ENCODE assay signal across 18 cellular contexts in the genomic region with DNA sequence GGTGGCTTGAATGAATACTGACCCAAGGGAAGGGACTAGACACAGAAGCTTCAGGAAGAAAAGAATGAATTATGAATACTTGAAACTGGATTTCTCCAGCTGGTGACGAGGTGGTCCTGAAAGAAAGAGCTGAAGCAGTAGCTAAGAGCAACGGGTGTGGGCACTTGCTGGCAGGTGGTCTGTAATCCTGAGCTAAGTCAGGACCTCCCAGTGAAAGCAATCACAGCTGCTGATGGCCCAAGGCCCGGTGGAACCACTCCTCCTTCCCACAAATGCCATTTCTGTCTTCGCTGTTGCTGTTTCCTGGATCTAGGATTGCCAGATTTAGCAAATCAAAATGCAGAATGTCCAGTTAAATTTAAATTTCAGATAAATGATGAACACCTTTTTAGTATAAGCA. TPM values are rescaled to one million over a fixed set of nuclear protein-coding genes. Genes with fewer than 3 reads are reported as not detected.
DNase-seq lines count a peak whose midpoint lies in the region; ATAC-seq, FAIRE-seq and TF ChIP-seq lines count a peak whose summit lies in the region.
"Had no signal": no experiment of that assay in that cellular context is flagged by ENCODE, and none has a peak within 500 bp of the region (broad histone marks: within the 10 kb centered on the region; RNA-seq: fewer than 3 reads in every experiment).

No MANE protein-coding gene starts in this region.

- CTCF ChIA-PET in K562 (lab: Yijun Ruan, JAX; ENCODE audit: low intra/inter-chr PET ratio), result no interaction called here

- H3K36me3 Mint-ChIP-seq in neural progenitor cell (no peaks in the 10 kb centered on the region), CD14-positive monocyte (no peaks in the 10 kb centered on the region)
- H3K36me3 Mint-ChIP-seq: CD4-positive, alpha-beta memory T cell had no signal

- POLR2A ChIA-PET in K562 (lab: Yijun Ruan, JAX), result interaction anchor here (0.7 to 1.4 kb wide), 5 partner anchors 9 to 48 kb away, joined by 3 to 4 read pairs (median 3); no protein-coding TSS in a partner anchor

- TF ChIP-seq RAD21 in K562 (CRISPR knock-in tag; conservative IDR thresholded peaks at IDR 0.05 in 1 of 2, IDR thresholded peaks at IDR 0.05 in 1 of 2), result no peak

- H3K27me3 Mint-ChIP-seq in neural progenitor cell (ENCODE audit: insufficient read depth, low read depth) (peaks cover 15% of the 10 kb centered on the region), CD14-positive monocyte (ENCODE audit: low read depth in 3 of 3) (peaks cover 10 to 21% (median 19%) of the 10 kb centered on the region in 3 donors)

- H3K4me1 Mint-ChIP-seq in neural progenitor cell (peaks cover 9% of the 10 kb centered on the region), CD14-positive monocyte (peaks cover 12% of the 10 kb centered on the region)
- H3K4me1 Mint-ChIP-seq: B cell had no signal

- H3F3A ChIP-seq in neural progenitor cell (ENCODE audit: low read depth), result peaks cover 7% of the 10 kb centered on the region

- no peak for FAIRE-seq in K562 (lab: Jason Lieb, UNC)
- FAIRE-seq: A204.1, GM12892, HepG2, HTR-8/SVneo had no signal

- peaks cover 34 to 43% of the 10 kb centered on the region in 2 experiments for H3K4me1 ChIP-seq in K562 (replicated peaks in 1 of 2; ENCODE audit: control insufficient read depth in 2 of 2, insufficient read depth in 2 of 2, low read length in 2 of 2)
- peaks cover 17% of the 10 kb centered on the region for H3K4me1 ChIP-seq in neural progenitor cell

- intact Hi-C loops in K562 (cut with micrococcal nuclease), result no loop called here
- intact Hi-C loops in CD14-positive monocyte (cut with micrococcal nuclease), result loop anchor here in 1 of 2 donors (5.0 to 10.0 kb wide), 2 partner anchors 51 to 114 kb away; a partner anchor contains a TSS

- H3K9me1 ChIP-seq in K562 (ENCODE audit: control insufficient read depth, insufficient read depth, low read length), result no peaks in the 10 kb centered on the region

- DNase-seq in NCI-H524 (lab: John Stamatoyannopoulos, UW) (peak; percentile 34 to 80), NCI-H82 (lab: John Stamatoyannopoulos, UW) (peak; percentile 82), K562 (ENCODE audit: extremely low read depth in 1 of 4, low spot score in 3 of 4) (no peak), neural progenitor cell (ENCODE audit: low spot score) (peak; percentile 65), CD14-positive monocyte (ENCODE audit: low spot score) (no peak)
- DNase-seq: C1 segment of cervical spinal cord; CD4-positive, alpha-beta memory T cell; DND-41; GDM1; GOT3; H9 had no signal

- H3K36me3 ChIP-seq in K562 (ENCODE audit: control insufficient read depth, insufficient read depth, low read length) (no peaks in the 10 kb centered on the region), neural progenitor cell (no peaks in the 10 kb centered on the region)

- no peak for TF ChIP-seq CTCF in K562 (IDR thresholded peaks at IDR 0.05 in 2 of 3, conservative IDR thresholded peaks at IDR 0.05 in 1 of 3; ENCODE audit: insufficient read depth in 2 of 3, low read depth in 1 of 3, low read length in 3 of 3)
- no peak for TF ChIP-seq CTCF in neural progenitor cell (IDR thresholded peaks at IDR 0.05)
- TF ChIP-seq CTCF in CD14-positive monocyte (IDR thresholded peaks at IDR 0.05), result no peak

- no peaks in the 10 kb centered on the region for H3K79me2 ChIP-seq in K562 (ENCODE audit: control insufficient read depth, insufficient read depth, low read length)
- H3K79me2 ChIP-seq in neural progenitor cell (ENCODE audit: low read depth), result no peaks in the 10 kb centered on the region

- in situ Hi-C loops in K562 (cut with MboI), result no loop called here

- H3K9ac ChIP-seq in K562 (ENCODE audit: insufficient read depth in 1 of 2, low read depth in 2 of 2, low read length in 2 of 2) (peak overlapping the region in 1 of 2 experiments; percentile 60; a peak in 1 of 4 replicates), neural progenitor cell (no peak overlapping the region)

- H3K27me3 ChIP-seq in K562 (ENCODE audit: control insufficient read depth in 2 of 2, insufficient read depth in 2 of 2, low read length in 2 of 2) (no peaks in the 10 kb centered on the region), neural progenitor cell (no peaks in the 10 kb centered on the region)

- H3K4me2 ChIP-seq in K562 (ENCODE audit: insufficient read depth, low read length), result no peak overlapping the region
- H3K4me2 ChIP-seq in neural progenitor cell, result peak overlapping the region; percentile 24

- ATAC-seq in K562, result no peak
- ATAC-seq in GM19395 (IDR thresholded peaks at IDR 0.05; ENCODE audit: unreplicated experiment), result no peak
- no peak for ATAC-seq in HG03457 (IDR thresholded peaks at IDR 0.05; ENCODE audit: unreplicated experiment)
- ATAC-seq: HepG2 had no signal

- H3K4me3 ChIP-seq in K562, result no peak overlapping the region
- no peak overlapping the region for H3K4me3 ChIP-seq in neural progenitor cell

- TF ChIP-seq POLR2A in K562 (conservative IDR thresholded peaks at IDR 0.05), result no peak

- H3K4me3 Mint-ChIP-seq in neural progenitor cell (no peak overlapping the region), CD14-positive monocyte (no peak overlapping the region)
- H3K4me3 Mint-ChIP-seq: B cell; CD4-positive, alpha-beta memory T cell; H9 had no signal

- H3K9me3 ChIP-seq in K562 (replicated peaks; ENCODE audit: control insufficient read depth, insufficient read depth, low read depth, low read length), result no peaks in the 10 kb centered on the region
- H3K9me3 ChIP-seq in neural progenitor cell (ENCODE audit: low read depth), result no peaks in the 10 kb centered on the region

- peak overlapping the region; percentile 28; the same call in 1 of the 2 replicates for H2AFZ ChIP-seq in K562 (ENCODE audit: low read depth, low read length)
- no peak overlapping the region for H2AFZ ChIP-seq in neural progenitor cell (replicated peaks)

- no TSS peak for BruUV-seq in K562 (replicated peaks; lab: Mats Ljungman, UMichigan)

- H3K27ac Mint-ChIP-seq in neural progenitor cell (no peak overlapping the region), CD14-positive monocyte (no peak overlapping the region)
- H3K27ac Mint-ChIP-seq: B cell; CD4-positive, alpha-beta memory T cell; H9 had no signal

- H3K27ac ChIP-seq in K562 (ENCODE audit: extremely low read depth, low read depth, low read length) (no peak overlapping the region), neural progenitor cell (no peak overlapping the region)

- no peak for TF ChIP-seq EP300 in K562 (IDR thresholded peaks at IDR 0.05; ENCODE audit: low read length)

- no peaks in the 10 kb centered on the region for H4K20me1 ChIP-seq in K562 (replicated peaks; ENCODE audit: control insufficient read depth, insufficient read depth, low read length)
- no peaks in the 10 kb centered on the region for H4K20me1 ChIP-seq in neural progenitor cell (ENCODE audit: low read depth)

- H3K9me3 Mint-ChIP-seq in neural progenitor cell (no peaks in the 10 kb centered on the region), CD14-positive monocyte (no peaks in the 10 kb centered on the region)
- H3K9me3 Mint-ChIP-seq: CD4-positive, alpha-beta memory T cell; H9 had no signal

- 67% methylated on average over 4 of the region's 4 CpGs for WGBS in K562 (ENCODE audit: insufficient coverage, low coverage, missing lambda C conversion rate)

TF ChIP-seq in K562, 482 proteins besides CTCF, POLR2A, EP300 and RAD21:
- TF ChIP-seq OTX1 (CRISPR knock-in tag; IDR thresholded peaks at IDR 0.05) (no peak), SMAD1 (IDR thresholded peaks at IDR 0.05; ENCODE audit: low read depth, low read length, partially characterized antibody) (no peak)

RNA-seq across cellular contexts. Expression of a gene that starts 47.0 kb away (rescaled TPM):
- total RNA-seq in K562 (2011; cell fraction: chromatin; rRNA removed; ENCODE audit: low replicate concordance), result 18.3 and 46.6 TPM in 2 replicates
- 15.0 and 17.2 TPM in 2 replicates for total RNA-seq in K562 (2011; cell fraction: nucleolus; rRNA removed)
- 22.6 and 23.8 TPM in 2 replicates for total RNA-seq in K562 (2011; cell fraction: nucleoplasm; rRNA removed)
- 54.4 and 65.8 TPM in 2 replicates for total RNA-seq in K562 (2014; rRNA removed)
- 74.7 and 85.7 TPM in 2 replicates for total RNA-seq in K562 (2014; rRNA removed; fragmentation: Illumina TruSeq; extraction: Trizol)
- total RNA-seq in K562 (2015; rRNA removed; fragmentation: Illumina TruSeq; extraction: Trizol), result 64.5 and 72.1 TPM in 2 replicates
- total RNA-seq in K562 (2021), result 45.6 and 52.8 TPM in 2 replicates
- polyA plus RNA-seq in K562 (2011; rRNA removed), result 53.3 and 69.7 TPM in 2 replicates
- polyA plus RNA-seq in K562 (2011; cell fraction: cytosol; rRNA removed), result 17.1 and 29.6 TPM in 2 replicates
- 24.2 and 25.4 TPM in 2 replicates for polyA plus RNA-seq in K562 (2011; cell fraction: nucleus; rRNA removed)
- polyA plus RNA-seq in K562 (2012), result 42.5 and 47.0 TPM in 2 replicates
- polyA plus RNA-seq in K562 (2014; fragmentation: Illumina TruSeq; extraction: Trizol), result 66.4 and 75.9 TPM in 2 replicates
- 10 to 100 TPM; 30.0 to 38.6 TPM for polyA plus RNA-seq in K562 (2014; fragmentation: Nextera tagmentation; extraction: Ambion mirVana)
- polyA plus RNA-seq in K562 (2014; rRNA removed), result 48.6 and 66.4 TPM in 2 replicates
- polyA minus RNA-seq in K562 (2011; rRNA and poly(A)+ RNA removed), result 122 and 124 TPM in 2 replicates
- polyA minus RNA-seq in K562 (2011; cell fraction: cytosol; rRNA and poly(A)+ RNA removed), result 30.9 and 39.3 TPM in 2 replicates
- polyA minus RNA-seq in K562 (2011; cell fraction: nucleus; rRNA and poly(A)+ RNA removed), result 23.6 and 35.4 TPM in 2 replicates
- 56.0 and 93.3 TPM in 2 replicates for total RNA-seq in neural progenitor cell (ENCODE audit: low replicate concordance)
- polyA plus RNA-seq in CD14-positive monocyte, result not detected
- total RNA-seq: B cell; CD4-positive, alpha-beta memory T cell had no signal
- polyA plus RNA-seq: CD4-positive, alpha-beta memory T cell had no signal

RNA-seq across cellular contexts. Expression of a gene that starts 49.5 kb away (rescaled TPM):
- 11.4 and 24.0 TPM in 2 replicates for total RNA-seq in K562 (2011; cell fraction: chromatin; rRNA removed; ENCODE audit: low replicate concordance)
- total RNA-seq in K562 (2011; cell fraction: nucleolus; rRNA removed), result 14.2 and 15.8 TPM in 2 replicates
- 19.2 and 26.8 TPM in 2 replicates for total RNA-seq in K562 (2011; cell fraction: nucleoplasm; rRNA removed)
- total RNA-seq in K562 (2014; rRNA removed), result 5.0 and 5.4 TPM in 2 replicates
- total RNA-seq in K562 (2014; rRNA removed; fragmentation: Illumina TruSeq; extraction: Trizol), result 11.9 and 12.0 TPM in 2 replicates
- 13.8 and 14.4 TPM in 2 replicates for total RNA-seq in K562 (2015; rRNA removed; fragmentation: Illumina TruSeq; extraction: Trizol)
- total RNA-seq in K562 (2021), result 13.1 and 14.6 TPM in 2 replicates
- polyA plus RNA-seq in K562 (2011; rRNA removed), result 6.6 and 6.7 TPM in 2 replicates
- polyA plus RNA-seq in K562 (2011; cell fraction: cytosol; rRNA removed), result 3.2 and 3.5 TPM in 2 replicates
- polyA plus RNA-seq in K562 (2011; cell fraction: nucleus; rRNA removed), result 4.1 and 5.4 TPM in 2 replicates
- polyA plus RNA-seq in K562 (2012), result 4.5 and 8.6 TPM in 2 replicates
- 6.4 and 7.9 TPM in 2 replicates for polyA plus RNA-seq in K562 (2014; fragmentation: Illumina TruSeq; extraction: Trizol)
- polyA plus RNA-seq in K562 (2014; fragmentation: Nextera tagmentation; extraction: Ambion mirVana), result 1 to 10 TPM; 4.1 to 4.2 TPM
- 4.8 and 5.1 TPM in 2 replicates for polyA plus RNA-seq in K562 (2014; rRNA removed)
- polyA minus RNA-seq in K562 (2011; rRNA and poly(A)+ RNA removed), result 15.2 and 23.0 TPM in 2 replicates
- 8.5 and 10.6 TPM in 2 replicates for polyA minus RNA-seq in K562 (2011; cell fraction: cytosol; rRNA and poly(A)+ RNA removed)
- polyA minus RNA-seq in K562 (2011; cell fraction: nucleus; rRNA and poly(A)+ RNA removed), result 9.6 and 22.0 TPM in 2 replicates
- total RNA-seq in neural progenitor cell (ENCODE audit: low replicate concordance), result 4.8 and 7.1 TPM in 2 replicates
- 10 to 100 TPM; 11.9 to 13.2 TPM for polyA plus RNA-seq in CD14-positive monocyte

Comparison
In these comparisons a context has a peak if more than half of its experiments do, and no peak if none do; other contexts are left out.
1. DNase-seq: peak in NCI-H524 (2 of 2), NCI-H82 (single experiment) and neural progenitor cell (single experiment); none in K562 (0 of 4) and CD14-positive monocyte (single experiment).